13 cellular contexts compared by ENCODE assay signal in the genomic region with DNA sequence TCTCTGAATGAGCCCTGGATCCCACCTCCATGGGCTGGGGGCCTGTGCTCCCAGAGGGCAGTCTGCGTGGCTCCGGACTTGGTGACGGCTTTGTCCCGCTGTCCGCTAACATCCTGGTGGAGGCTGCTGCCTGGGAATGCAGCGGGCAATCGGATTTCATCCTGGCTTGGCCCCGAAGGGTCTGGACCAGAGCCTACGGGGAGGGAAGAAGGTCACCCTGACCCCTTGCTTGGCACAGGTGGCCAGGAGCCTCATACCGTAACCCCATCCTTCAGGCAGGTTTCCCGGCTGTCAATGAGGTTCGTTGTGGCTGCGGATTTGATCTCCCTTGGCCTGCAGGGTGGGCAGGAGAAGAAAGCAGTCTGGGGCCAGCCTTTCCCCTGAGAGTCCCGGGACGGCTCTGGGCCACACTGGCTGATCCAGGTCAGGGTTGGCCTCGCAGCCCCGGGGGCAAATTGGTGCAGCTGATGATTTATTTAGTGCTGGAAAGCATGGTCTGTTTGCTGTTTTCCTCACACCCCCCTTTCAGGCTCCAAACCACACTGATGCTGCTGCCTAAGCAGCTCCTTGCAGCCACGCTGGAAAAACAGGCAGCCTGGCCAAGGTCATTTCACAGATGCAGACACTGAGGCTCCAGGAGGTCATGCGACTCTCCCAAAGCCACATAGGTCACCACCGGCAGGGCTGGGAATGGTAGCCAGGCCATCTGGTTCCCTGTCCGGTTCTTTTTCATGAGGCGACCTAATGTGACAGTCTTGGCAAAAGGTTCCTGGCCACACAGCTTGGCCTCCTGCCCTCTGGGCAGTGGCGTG. TPM values are rescaled to one million over a fixed set of nuclear protein-coding genes. Genes with fewer than 3 reads are reported as not detected.
DNase-seq lines count a peak whose midpoint lies in the region; ATAC-seq lines count a peak whose summit lies in the region.
"Had no signal": no experiment of that assay in that cellular context is flagged by ENCODE, and none has a peak within 500 bp of the region (broad histone marks: within the 10 kb centered on the region; RNA-seq: fewer than 3 reads in every experiment).

No MANE protein-coding gene starts in this region.

- intact Hi-C loops in left ventricle myocardium superior (cut with micrococcal nuclease) = no loop called here
- intact Hi-C loops in sciatic nerve (cut with DNase I) = no loop called here

- no peak overlapping the region for H3K9ac ChIP-seq in BLaER1 treated with 17β-estradiol and CSF1 and Interleukin-3, amounts not matched to agents 10 nM and 100 nM

- H4K20me1 ChIP-seq in BLaER1 treated with 17β-estradiol and CSF1 and Interleukin-3, amounts not matched to agents 10 nM and 100 nM = peaks cover 0 to 100% (median 96%) of the 10 kb centered on the region in 11 experiments; a peak in 20 of 22 replicates

- no peaks in the 10 kb centered on the region for H3K27me3 ChIP-seq in BLaER1 treated with 17β-estradiol and CSF1 and Interleukin-3, amounts not matched to agents 10 nM and 100 nM

- H3K27ac ChIP-seq in BLaER1 treated with 17β-estradiol and CSF1 and Interleukin-3, amounts not matched to agents 10 nM and 100 nM = 0 out of 22 replicates have a peak overlapping the region, but pooled peaks of 2 of the 11 experiments have one; percentile 0 to 1
- peak overlapping the region; percentile 37 for H3K27ac ChIP-seq in angular gyrus (ENCODE audit: low read depth, low read length)

- ATAC-seq in left ventricle myocardium superior (peak; percentile 59), sciatic nerve (peak; percentile 70), GM19328 (IDR thresholded peaks at IDR 0.05; ENCODE audit: unreplicated experiment) (no peak)
- ATAC-seq: activated CD4-positive, alpha-beta T cell treated with anti-CD3 and anti-CD28 coated beads for 36 hours; T-cell had no signal

- H3K4me2 ChIP-seq in BLaER1 treated with 17β-estradiol and CSF1 and Interleukin-3, amounts not matched to agents 10 nM and 100 nM = peak overlapping the region in 7 of 11 experiments; percentile 4 to 95 (median 86); a peak in 8 of 22 replicates

- no peaks in the 10 kb centered on the region for H3K9me3 ChIP-seq in BLaER1 treated with 17β-estradiol and CSF1 and Interleukin-3, amounts not matched to agents 10 nM and 100 nM (replicated peaks in 1 of 11)

- no peaks in the 10 kb centered on the region for H3K36me3 ChIP-seq in BLaER1 treated with 17β-estradiol and CSF1 and Interleukin-3, amounts not matched to agents 10 nM and 100 nM

- DNase-seq in left ventricle myocardium superior (peak; percentile 76), sciatic nerve (ENCODE audit: low spot score) (no peak), NCI-H1694 (lab: John Stamatoyannopoulos, UW) (no peak), NCI-H748 (lab: John Stamatoyannopoulos, UW; ENCODE audit: unreplicated experiment) (no peak)
- DNase-seq in activated CD4-positive, alpha-beta T cell treated with anti-CD3 and anti-CD28 coated beads for 1 hour = no peak
- DNase-seq: activated CD4-positive, alpha-beta T cell treated with anti-CD3 and anti-CD28 coated beads for 36 hours; glutamatergic neuron; Kasumi-1; NCI-H2081 treated with DMSO at 0.1 percent for 48 hours; T-cell had no signal

- H3K4me3 ChIP-seq in BLaER1 treated with 17β-estradiol and CSF1 and Interleukin-3, amounts not matched to agents 10 nM and 100 nM = no peak overlapping the region

- peaks cover 41 to 100% (median 94%) of the 10 kb centered on the region in 10 experiments for H3K4me1 ChIP-seq in BLaER1 treated with 17β-estradiol and CSF1 and Interleukin-3, amounts not matched to agents 10 nM and 100 nM

RNA-seq across cellular contexts. Expression of gene PRDM11, which starts 15.0 kb away (rescaled TPM):
- total RNA-seq in left ventricle myocardium superior = 16.9 TPM
- 21.6 TPM for total RNA-seq in sciatic nerve
